Comparison of ENCODE assay signal across 1 cellular context in the genomic region with DNA sequence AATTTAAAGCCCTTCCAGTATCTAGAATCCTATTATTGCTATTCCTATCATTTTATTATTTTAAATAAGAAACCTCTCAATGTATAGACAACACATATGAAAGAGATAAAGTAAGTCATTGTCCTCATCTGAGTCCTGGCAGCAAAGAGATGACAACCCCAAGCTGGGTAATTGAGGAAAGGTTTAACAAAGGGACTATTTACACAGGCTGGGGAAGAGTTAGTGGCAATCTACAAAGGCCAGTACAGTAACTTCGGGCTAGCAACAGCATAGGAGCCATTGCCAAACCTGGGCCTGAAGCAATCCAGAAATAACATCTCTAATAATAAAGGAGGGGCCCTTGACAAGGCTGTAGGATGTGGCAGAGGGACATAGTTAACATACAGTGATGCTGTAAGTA.
TF ChIP-seq lines count a peak whose summit lies in the region.

No MANE protein-coding gene starts in this region.

TF ChIP-seq in H1, 55 proteins besides CTCF, POLR2A, EP300 and RAD21:
- TF ChIP-seq YY1 (IDR thresholded peaks at IDR 0.05; ENCODE audit: low read depth, low read length), result no peak
- no peak for TF ChIP-seq CHD1 (IDR thresholded peaks at IDR 0.05; ENCODE audit: low read depth, low read length)
- TF ChIP-seq CTBP2 (IDR thresholded peaks at IDR 0.05; ENCODE audit: borderline replicate concordance, insufficient read depth, insufficient read length, low read length), result no peak
